Comparison of ENCODE assay signal across 8 cellular contexts in the genomic region with DNA sequence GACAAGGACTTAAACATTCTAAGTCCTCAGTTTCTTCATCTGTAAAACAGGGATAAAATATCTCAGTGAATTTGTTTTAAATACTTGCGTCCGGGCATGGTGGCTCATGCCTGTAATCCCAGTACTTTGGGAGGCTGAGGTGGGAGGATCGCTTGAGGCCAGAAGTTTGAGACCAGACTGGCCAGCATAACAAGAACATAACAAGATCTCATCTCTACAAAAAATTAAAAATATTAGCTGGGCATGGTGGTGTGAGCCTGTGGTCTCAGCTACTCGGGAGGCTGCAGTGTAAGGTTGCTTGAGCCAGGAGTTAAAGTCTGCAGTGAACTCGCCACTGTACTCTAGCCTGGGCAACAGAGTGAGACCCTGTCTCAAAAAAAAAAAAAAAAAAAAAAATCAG. TPM values are rescaled to one million over a fixed set of nuclear protein-coding genes. Genes with fewer than 3 reads are reported as not detected.
DNase-seq lines count a peak whose midpoint lies in the region; ATAC-seq and TF ChIP-seq lines count a peak whose summit lies in the region.
"Not testable (repeated sequence)": the region's sequence is repeated elsewhere in the genome, so short reads cannot be mapped to it uniquely, and the experiment has no call there.

No MANE protein-coding gene starts in this region.

- H3K4me1 ChIP-seq in CD4-positive, CD25-positive, alpha-beta regulatory T cell (ENCODE audit: control insufficient read depth, insufficient read depth, low read length, poor library complexity, severe bottlenecking) = peaks cover 54% of the 10 kb centered on the region
- H3K4me1 ChIP-seq in PC-9 (replicated peaks; ENCODE audit: insufficient read depth) (peaks cover 76% of the 10 kb centered on the region), fibroblast of lung (ENCODE audit: control insufficient read depth, extremely low read depth, insufficient read depth, low read length) (peaks cover 71% of the 10 kb centered on the region), smooth muscle cell (ENCODE audit: low read depth) (peaks cover 38% of the 10 kb centered on the region), upper lobe of left lung (peaks cover 49 to 74% (median 62%) of the 10 kb centered on the region in 4 donors)
- H3K4me1 ChIP-seq in naive thymus-derived CD4-positive, alpha-beta T cell (ENCODE audit: control insufficient read depth in 2 of 2, insufficient read depth in 2 of 2, low read length in 2 of 2) = peaks cover 42 to 49% of the 10 kb centered on the region in 2 donors

- POLR2A ChIA-PET in PC-9 (lab: Charles Lee; ENCODE audit: unreplicated experiment) = not testable (repeated sequence)
- POLR2A ChIA-PET in activated CD4-positive, alpha-beta memory T cell treated with anti-CD3 and anti-CD28 coated beads, Interleukin-2, amount 10 ng/mL, durations not matched to agents 7 days and 5 days (lab: Charles Lee) = interaction anchor here (0.9 to 10.4 kb wide), 8 partner anchors 8 to 57 kb away, joined by 3 to 117 read pairs (median 20); a partner anchor contains a TSS
- POLR2A ChIA-PET in MCF 10A (lab: Yijun Ruan, JAX) = interaction anchor here (1.0 to 7.9 kb wide), 5 partner anchors 17 to 56 kb away, joined by 3 to 63 read pairs (median 26); a partner anchor contains a TSS
- POLR2A ChIA-PET in naive thymus-derived CD4-positive, alpha-beta T cell (lab: Charles Lee) = interaction anchor here (0.6 to 8.9 kb wide), 5 partner anchors 11 to 131 kb away, joined by 3 to 60 read pairs (median 4); a partner anchor contains a TSS

- not testable (repeated sequence) for DNase-seq in CD4-positive, CD25-positive, alpha-beta regulatory T cell; PC-9; activated CD4-positive, alpha-beta memory T cell treated with anti-CD3 and anti-CD28 coated beads, Interleukin-2, amount 10 ng/mL, durations not matched to agents 7 days and 5 days; MCF 10A (ENCODE audit: unreplicated experiment); fibroblast of lung (ENCODE audit: low read depth in 2 of 2); smooth muscle cell (lab: John Stamatoyannopoulos, UW; ENCODE audit: unreplicated experiment); upper lobe of left lung
- DNase-seq in naive thymus-derived CD4-positive, alpha-beta T cell = peak in 1 of 9 donors; percentile 5

- not testable (repeated sequence) for ATAC-seq in CD4-positive, CD25-positive, alpha-beta regulatory T cell (ENCODE audit: low read depth in 2 of 2); naive thymus-derived CD4-positive, alpha-beta T cell; upper lobe of left lung (ENCODE audit: low FRiP score in 2 of 2)

- H3F3A ChIP-seq in PC-9 (ENCODE audit: insufficient read depth, low read depth) (peaks cover 81% of the 10 kb centered on the region), smooth muscle cell (ENCODE audit: low read depth) (peaks cover 55% of the 10 kb centered on the region)

- not testable (repeated sequence) for H3K9me2 ChIP-seq in PC-9 (ENCODE audit: insufficient read depth)

- CTCF ChIA-PET in PC-9 (lab: Charles Lee) = not testable (repeated sequence)
- CTCF ChIA-PET in activated CD4-positive, alpha-beta memory T cell treated with anti-CD3 and anti-CD28 coated beads, Interleukin-2, amount 10 ng/mL, durations not matched to agents 7 days and 5 days (lab: Charles Lee) = interaction anchor here (0.7 to 1.7 kb wide), 5 partner anchors 10 to 1088 kb away, joined by 3 to 5 read pairs (median 3); no protein-coding TSS in a partner anchor
- CTCF ChIA-PET in MCF 10A (lab: Yijun Ruan, JAX) = interaction anchor here (0.6 kb wide), 2 partner anchors 25 to 299 kb away, joined by 3 read pairs; no protein-coding TSS in a partner anchor
- CTCF ChIA-PET in naive thymus-derived CD4-positive, alpha-beta T cell (lab: Charles Lee) = interaction anchor here (0.7 to 1.3 kb wide), 3 partner anchors 8 to 22 kb away, joined by 3 read pairs; no protein-coding TSS in a partner anchor

- peaks cover 26 to 95% (median 73%) of the 10 kb centered on the region in 4 donors for H3K4me1 Mint-ChIP-seq in CD4-positive, CD25-positive, alpha-beta regulatory T cell
- peaks cover 95% of the 10 kb centered on the region for H3K4me1 Mint-ChIP-seq in activated CD4-positive, alpha-beta memory T cell treated with anti-CD3 and anti-CD28 coated beads, Interleukin-2, amount 10 ng/mL, durations not matched to agents 7 days and 5 days
- H3K4me1 Mint-ChIP-seq in MCF 10A (ENCODE audit: insufficient read depth, unreplicated experiment) = peaks cover 65% of the 10 kb centered on the region
- H3K4me1 Mint-ChIP-seq in naive thymus-derived CD4-positive, alpha-beta T cell = peaks cover 43 to 94% (median 72%) of the 10 kb centered on the region in 7 donors

- not testable (repeated sequence) for BruUV-seq in PC-9 (replicated peaks; lab: Mats Ljungman, UMichigan); MCF 10A (replicated peaks; lab: Mats Ljungman, UMichigan)

- H3K4me2 ChIP-seq in PC-9; fibroblast of lung (ENCODE audit: extremely low read depth, insufficient read depth, low read length); smooth muscle cell: not testable (repeated sequence)

- H3K9ac ChIP-seq in fibroblast of lung (ENCODE audit: insufficient read depth, low read length) = not testable (repeated sequence)
- H3K9ac ChIP-seq in smooth muscle cell (ENCODE audit: low read depth) = peak overlapping the region; percentile 94

- H3K27me3 Mint-ChIP-seq in CD4-positive, CD25-positive, alpha-beta regulatory T cell; activated CD4-positive, alpha-beta memory T cell treated with anti-CD3 and anti-CD28 coated beads, Interleukin-2, amount 10 ng/mL, durations not matched to agents 7 days and 5 days; MCF 10A (ENCODE audit: insufficient read depth, unreplicated experiment); naive thymus-derived CD4-positive, alpha-beta T cell: not testable (repeated sequence)

- H2AFZ ChIP-seq in PC-9; fibroblast of lung (ENCODE audit: low read length); smooth muscle cell (ENCODE audit: low read depth): not testable (repeated sequence)

- peak overlapping the region; percentile 98 for H3K27ac ChIP-seq in CD4-positive, CD25-positive, alpha-beta regulatory T cell (ENCODE audit: insufficient read depth, low read length, poor library complexity, severe bottlenecking)
- H3K27ac ChIP-seq in PC-9 (peak overlapping the region; percentile 98), fibroblast of lung (ENCODE audit: insufficient read depth, low read length) (peak overlapping the region; percentile 97), smooth muscle cell (ENCODE audit: low read depth) (peak overlapping the region; percentile 100), upper lobe of left lung (peak overlapping the region; percentile 87 to 93 (median 89))
- H3K27ac ChIP-seq in naive thymus-derived CD4-positive, alpha-beta T cell (ENCODE audit: low read depth, low read length) = not testable (repeated sequence)

- H3K36me3 Mint-ChIP-seq in CD4-positive, CD25-positive, alpha-beta regulatory T cell = not testable (repeated sequence)
- H3K36me3 Mint-ChIP-seq in activated CD4-positive, alpha-beta memory T cell treated with anti-CD3 and anti-CD28 coated beads, Interleukin-2, amount 10 ng/mL, durations not matched to agents 7 days and 5 days (ENCODE audit: low read depth) = peaks cover 58% of the 10 kb centered on the region
- peaks cover 14% of the 10 kb centered on the region for H3K36me3 Mint-ChIP-seq in MCF 10A (ENCODE audit: insufficient read depth, unreplicated experiment)
- peaks cover 0 to 38% (median 3%) of the 10 kb centered on the region in 5 donors for H3K36me3 Mint-ChIP-seq in naive thymus-derived CD4-positive, alpha-beta T cell

- TF ChIP-seq POLR2A in upper lobe of left lung (IDR thresholded peaks at IDR 0.05) = not testable (repeated sequence)

- H3K9me3 ChIP-seq in CD4-positive, CD25-positive, alpha-beta regulatory T cell (ENCODE audit: control insufficient read depth in 2 of 2, low read length in 2 of 2); PC-9 (ENCODE audit: insufficient read depth, low read depth); fibroblast of lung (ENCODE audit: control insufficient read depth, insufficient read depth, low read depth, low read length); naive thymus-derived CD4-positive, alpha-beta T cell (ENCODE audit: control insufficient read depth in 2 of 3, low read length in 3 of 3); smooth muscle cell (replicated peaks; ENCODE audit: low read depth); upper lobe of left lung: not testable (repeated sequence)

- TF ChIP-seq EP300 in upper lobe of left lung (IDR thresholded peaks at IDR 0.05) = not testable (repeated sequence)

- H3K9me3 Mint-ChIP-seq in CD4-positive, CD25-positive, alpha-beta regulatory T cell; activated CD4-positive, alpha-beta memory T cell treated with anti-CD3 and anti-CD28 coated beads, Interleukin-2, amount 10 ng/mL, durations not matched to agents 7 days and 5 days; MCF 10A (ENCODE audit: unreplicated experiment); naive thymus-derived CD4-positive, alpha-beta T cell: not testable (repeated sequence)

- intact Hi-C loops in PC-9 (cut with micrococcal nuclease; ENCODE audit: unreplicated experiment) = loop anchor here (10.0 kb wide), 1 partner anchor 712 kb away; no protein-coding TSS in a partner anchor
- intact Hi-C loops in MCF 10A (cut with micrococcal nuclease); naive thymus-derived CD4-positive, alpha-beta T cell (cut with micrococcal nuclease): not testable (repeated sequence)

- H3K79me2 ChIP-seq in PC-9 (ENCODE audit: low read depth) (peaks cover 91% of the 10 kb centered on the region), fibroblast of lung (ENCODE audit: control insufficient read depth, insufficient read depth, low read length) (peaks cover 85% of the 10 kb centered on the region), smooth muscle cell (ENCODE audit: low read depth) (peaks cover 69% of the 10 kb centered on the region)

- WGBS in smooth muscle cell (ENCODE audit: low lambda C conversion rate) = 96% methylated on average over 4 of the region's 5 CpGs
- 75 to 82% methylated on average over 5 of the region's 5 CpGs for WGBS in upper lobe of left lung, 2 donors

- not testable (repeated sequence) for H3K27me3 ChIP-seq in CD4-positive, CD25-positive, alpha-beta regulatory T cell (ENCODE audit: control insufficient read depth, insufficient read depth, low read length); PC-9 (ENCODE audit: insufficient read depth, low read depth); fibroblast of lung (ENCODE audit: control insufficient read depth, insufficient read depth, low read length); naive thymus-derived CD4-positive, alpha-beta T cell (ENCODE audit: control insufficient read depth in 2 of 2, insufficient read depth in 2 of 2, low read length in 2 of 2); smooth muscle cell (ENCODE audit: low read depth); upper lobe of left lung

- not testable (repeated sequence) for H4K20me1 ChIP-seq in PC-9 (ENCODE audit: insufficient read depth); fibroblast of lung (ENCODE audit: control insufficient read depth, extremely low read depth, insufficient read depth, low read length); smooth muscle cell (ENCODE audit: low read depth)

- H3K4me3 Mint-ChIP-seq in CD4-positive, CD25-positive, alpha-beta regulatory T cell = peak overlapping the region in 2 of 4 donors; percentile 22 to 85
- not testable (repeated sequence) for H3K4me3 Mint-ChIP-seq in activated CD4-positive, alpha-beta memory T cell treated with anti-CD3 and anti-CD28 coated beads, Interleukin-2, amount 10 ng/mL, durations not matched to agents 7 days and 5 days; MCF 10A (ENCODE audit: unreplicated experiment); naive thymus-derived CD4-positive, alpha-beta T cell

- not testable (repeated sequence) for TF ChIP-seq CTCF in PC-9 (conservative IDR thresholded peaks at IDR 0.05); MCF 10A (IDR thresholded peaks at IDR 0.05; ENCODE audit: unreplicated experiment); fibroblast of lung (conservative IDR thresholded peaks at IDR 0.05 in 1 of 2, IDR thresholded peaks at IDR 0.05 in 1 of 2; ENCODE audit: low read depth in 1 of 2, low read length in 2 of 2); smooth muscle cell (IDR thresholded peaks at IDR 0.05; ENCODE audit: borderline replicate concordance, insufficient read depth, poor library complexity, severe bottlenecking); upper lobe of left lung (IDR thresholded peaks at IDR 0.05)

- not testable (repeated sequence) for H3K4me3 ChIP-seq in CD4-positive, CD25-positive, alpha-beta regulatory T cell (ENCODE audit: low read depth, low read length); PC-9; fibroblast of lung (replicated peaks in 1 of 4; ENCODE audit: control extremely low read depth in 1 of 4, insufficient read depth in 1 of 4, low read depth in 3 of 4, low read length in 4 of 4); naive thymus-derived CD4-positive, alpha-beta T cell (ENCODE audit: low read length); smooth muscle cell; upper lobe of left lung

- H3K27ac Mint-ChIP-seq in CD4-positive, CD25-positive, alpha-beta regulatory T cell = peak overlapping the region; percentile 76 to 98 (median 92)
- H3K27ac Mint-ChIP-seq in activated CD4-positive, alpha-beta memory T cell treated with anti-CD3 and anti-CD28 coated beads, Interleukin-2, amount 10 ng/mL, durations not matched to agents 7 days and 5 days = peak overlapping the region; percentile 77
- peak overlapping the region; percentile 97 for H3K27ac Mint-ChIP-seq in MCF 10A (ENCODE audit: low read depth, unreplicated experiment)
- H3K27ac Mint-ChIP-seq in naive thymus-derived CD4-positive, alpha-beta T cell = peak overlapping the region; percentile 88 to 97 (median 95)

- H3K36me3 ChIP-seq in CD4-positive, CD25-positive, alpha-beta regulatory T cell (ENCODE audit: control insufficient read depth, insufficient read depth, low read length); naive thymus-derived CD4-positive, alpha-beta T cell (ENCODE audit: control insufficient read depth in 2 of 3, insufficient read depth in 3 of 3, low read length in 3 of 3); smooth muscle cell (ENCODE audit: low read depth); upper lobe of left lung: not testable (repeated sequence)
- H3K36me3 ChIP-seq in PC-9 (ENCODE audit: low read depth) (peaks cover 16% of the 10 kb centered on the region), fibroblast of lung (ENCODE audit: control insufficient read depth, insufficient read depth, low read length) (peaks cover 14% of the 10 kb centered on the region)

RNA-seq across cellular contexts. Expression of a gene that starts 57.4 kb away (rescaled TPM):
- 76.6 TPM for total RNA-seq in CD4-positive, CD25-positive, alpha-beta regulatory T cell
- polyA plus RNA-seq in CD4-positive, CD25-positive, alpha-beta regulatory T cell = 10 to 100 TPM; 12.0 to 17.0 (median 14.5) TPM
- total RNA-seq in PC-9 (2021) (99.5 and 109 TPM in 2 replicates), MCF 10A (2022) (19.9 and 26.1 TPM in 2 replicates), fibroblast of lung (48.8 and 69.9 TPM in 2 replicates), smooth muscle cell (21.9 and 25.9 TPM in 2 replicates), upper lobe of left lung (10 to 100 TPM; 31.7 to 44.5 (median 36.3) TPM)
- 100 to 1,000 TPM; 145 to 148 TPM for total RNA-seq in activated CD4-positive, alpha-beta memory T cell treated with anti-CD3 and anti-CD28 coated beads, Interleukin-2, amount 10 ng/mL, durations not matched to agents 7 days and 5 days
- polyA plus RNA-seq in fibroblast of lung (173 and 210 TPM in 2 replicates), smooth muscle cell (20.2 and 27.7 TPM in 2 replicates)
- polyA plus RNA-seq in fibroblast of lung (2012) = 201 and 211 TPM in 2 replicates
- polyA minus RNA-seq in fibroblast of lung (ENCODE audit: low replicate concordance) = 738 and 1,027 TPM in 2 replicates
- total RNA-seq in naive thymus-derived CD4-positive, alpha-beta T cell = 100 to 1,000 TPM in 3 of 5 experiments, 10 to 100 TPM in 2; 27.4 to 142 (median 113) TPM
- polyA plus RNA-seq in naive thymus-derived CD4-positive, alpha-beta T cell = 10 to 100 TPM in 1 of 2 donors, 1 to 10 TPM in 1; 4.0 to 11.5 TPM
